ENCODE assay signal across 8 cellular contexts in genomic region chr11:64743591-64744543, GRCh38. TPM values are rescaled to one million over a fixed set of nuclear protein-coding genes. Genes with fewer than 3 reads are reported as not detected.
DNase-seq lines count a peak whose midpoint lies in the region; ATAC-seq, FAIRE-seq and TF ChIP-seq lines count a peak whose summit lies in the region.

Gene RASGRP2 (minus strand): TSS chr11:64744142. CDS start chr11:64742866, 1,276 bp downstream.

- H4K20me1 ChIP-seq in KMS-11 (ENCODE audit: insufficient read depth): no peaks in the 10 kb centered on the region

- ATAC-seq in GM18517 (IDR thresholded peaks at IDR 0.05; ENCODE audit: unreplicated experiment): no peak

- DNase-seq in D721Med (ENCODE audit: insufficient read length, low spot score) (no peak), choroid plexus epithelial cell (ENCODE audit: low read depth) (peak; percentile 77), lower leg skin (ENCODE audit: low spot score in 2 of 2) (peak; percentile 49 to 97), T1000 (lab: John Stamatoyannopoulos, UW) (no peak)
- DNase-seq in activated CD4-positive, alpha-beta T cell treated with anti-CD3 and anti-CD28 coated beads for 1 hour: peak; percentile 75
- peak in 2 of 3 experiments; percentile 54 to 65 for DNase-seq in stimulated activated CD4-positive, alpha-beta T cell treated with anti-CD3 and anti-CD28 coated beads, TNF-alpha, amount 100 ng/mL, for 24 hours (ENCODE audit: low read depth in 3 of 3)

- peaks cover 67% of the 10 kb centered on the region for H3K27me3 ChIP-seq in KMS-11 (ENCODE audit: insufficient read depth, low read depth)

- peak within 1 kb of the TSS; percentile 91; the same call in 1 of the 2 replicates for H2AFZ ChIP-seq in KMS-11 (ENCODE audit: low read depth)

- intact Hi-C loops in lower leg skin (cut with DNase I; ENCODE audit: low total_unique reads): no loop called here

- peak; percentile 39 for TF ChIP-seq CTCF in D721Med (IDR thresholded peaks at IDR 0.05; ENCODE audit: insufficient read depth, missing control alignments)
- TF ChIP-seq CTCF in KMS-11 (conservative IDR thresholded peaks at IDR 0.05; ENCODE audit: low read depth, low read length): peak; percentile 46
- TF ChIP-seq CTCF in choroid plexus epithelial cell (conservative IDR thresholded peaks at IDR 0.05; ENCODE audit: low read depth, low read length): peak; percentile 80
- TF ChIP-seq CTCF in lower leg skin (IDR thresholded peaks at IDR 0.05): peak in 1 of 3 donors; percentile 20

- H3K36me3 ChIP-seq in KMS-11 (ENCODE audit: insufficient read depth): no peaks in the 10 kb centered on the region

- peak within 1 kb of the TSS; percentile 94 for H3K4me2 ChIP-seq in KMS-11

- TF ChIP-seq POLR2A in lower leg skin (IDR thresholded peaks at IDR 0.05): no peak

- H3K4me3 ChIP-seq in KMS-11 (IDR thresholded peaks at IDR 0.05; ENCODE audit: insufficient read depth, low read depth, low read length) (no peak within 1 kb of the TSS), choroid plexus epithelial cell (ENCODE audit: low read depth, low read length) (peak within 1 kb of the TSS; percentile 73), lower leg skin (ENCODE audit: low read depth, poor library complexity, severe bottlenecking) (peak within 1 kb of the TSS; percentile 28)

- WGBS in lower leg skin, 2 donors: 1% methylated on average over 45 to 47 of the region's 57 CpGs

- no peaks in the 10 kb centered on the region for H3K79me2 ChIP-seq in KMS-11 (ENCODE audit: insufficient read depth, low read depth)

- no peak within 1 kb of the TSS for H3K9ac ChIP-seq in KMS-11

- peaks cover 31% of the 10 kb centered on the region for H3K4me1 ChIP-seq in KMS-11 (ENCODE audit: low read depth, poor library complexity, severe bottlenecking)

- no peak within 1 kb of the TSS for H3K27ac ChIP-seq in KMS-11

- FAIRE-seq in D721Med (lab: Jason Lieb, UNC): no peak

RNA-seq across cellular contexts. Expression of gene RASGRP2, which starts in this region (rescaled TPM):
- 1 to 10 TPM; 1.1 to 10.0 (median 5.0) TPM for total RNA-seq in lower leg skin

Comparison
In these comparisons a context has a peak if more than half of its experiments do, and no peak if none do; other contexts are left out.
1. DNase-seq: peak in activated CD4-positive, alpha-beta T cell treated with anti-CD3 and anti-CD28 coated beads for 1 hour (single experiment), choroid plexus epithelial cell (single experiment), lower leg skin (2 of 2) and stimulated activated CD4-positive, alpha-beta T cell treated with anti-CD3 and anti-CD28 coated beads, TNF-alpha, amount 100 ng/mL, for 24 hours (2 of 3); none in D721Med (single experiment) and T1000 (single experiment).